ENCODE assay signal across 18 cellular contexts in genomic region chr3:46952813-46953212, GRCh38. TPM values are rescaled to one million over a fixed set of nuclear protein-coding genes. Genes with fewer than 3 reads are reported as not detected.
DNase-seq lines count a peak whose midpoint lies in the region; ATAC-seq, FAIRE-seq and TF ChIP-seq lines count a peak whose summit lies in the region.
"Had no signal": no experiment of that assay in that cellular context is flagged by ENCODE, and none has a peak within 500 bp of the region (broad histone marks: within the 10 kb centered on the region; RNA-seq: fewer than 3 reads in every experiment).

No MANE protein-coding gene starts in this region.

- H3K4me1 ChIP-seq in trophoblast cell (ENCODE audit: control insufficient read depth in 1 of 2, insufficient read depth in 2 of 2, low read length in 2 of 2): peaks cover 34 to 35% of the 10 kb centered on the region in 2 experiments
- peaks cover 41 to 69% (median 50%) of the 10 kb centered on the region in 3 donors for H3K4me1 ChIP-seq in pancreas

- TF ChIP-seq POLR2A in GM12892 (IDR thresholded peaks at IDR 0.05; ENCODE audit: low read depth, low read length): no peak

- H3K9me3 Mint-ChIP-seq in activated T-cell treated with anti-CD3 and anti-CD28 coated beads, Interleukin-2, amount 50 U/mL, for 24 hours: no peaks in the 10 kb centered on the region
- H3K9me3 Mint-ChIP-seq in activated T-helper 2 cell treated with anti-CD3 and anti-CD28 coated beads, Interferon-gamma antibody, Interleukin-2, Interleukin-4, amounts not matched to agents 10 μg/mL and 5 μg/mL and 100 μg/mL, durations not matched to agents 14 hours and 24 hours and 36 hours: no peaks in the 10 kb centered on the region
- H3K9me3 Mint-ChIP-seq: nephron progenitor cell had no signal

- H2BK120ac ChIP-seq in trophoblast cell (ENCODE audit: insufficient read depth, low read length, poor library complexity): no peak overlapping the region

- H3K27ac ChIP-seq in trophoblast cell (ENCODE audit: low read depth, low read length) (no peak overlapping the region), pancreas (no peak overlapping the region)
- H3K27ac ChIP-seq: GM23248, sigmoid colon had no signal

- no peak overlapping the region for H3K4me2 ChIP-seq in trophoblast cell (ENCODE audit: low read length)

- no peak overlapping the region for H3K14ac ChIP-seq in trophoblast cell (ENCODE audit: low read length)

- no peak overlapping the region for H3K18ac ChIP-seq in trophoblast cell (ENCODE audit: low read length)

- peak overlapping the region; percentile 71 for H3K4ac ChIP-seq in trophoblast cell (ENCODE audit: low read depth, low read length)

- H2BK5ac ChIP-seq in trophoblast cell (ENCODE audit: low read depth, low read length, poor library complexity): no peak overlapping the region

- peaks cover 89% of the 10 kb centered on the region for H3K4me1 Mint-ChIP-seq in activated T-cell treated with anti-CD3 and anti-CD28 coated beads, Interleukin-2, amount 50 U/mL, for 24 hours (ENCODE audit: low read depth)
- peaks cover 80% of the 10 kb centered on the region for H3K4me1 Mint-ChIP-seq in activated T-helper 2 cell treated with anti-CD3 and anti-CD28 coated beads, Interferon-gamma antibody, Interleukin-2, Interleukin-4, amounts not matched to agents 10 μg/mL and 5 μg/mL and 100 μg/mL, durations not matched to agents 14 hours and 24 hours and 36 hours (ENCODE audit: low read depth)

- no peak overlapping the region for H4K8ac ChIP-seq in trophoblast cell (ENCODE audit: low read depth, low read length)

- H3K9ac ChIP-seq in trophoblast cell (ENCODE audit: low read length): no peak overlapping the region
- H3K9ac ChIP-seq: GM23248 had no signal

- no peak overlapping the region for H2AFZ ChIP-seq in trophoblast cell (ENCODE audit: insufficient read depth, low read length, poor library complexity)
- H2AFZ ChIP-seq: GM23248 had no signal

- WGBS in trophoblast cell (ENCODE audit: extremely low coverage, insufficient coverage, insufficient read length): no CpG with 5 or more reads among the region's 2 CpGs
- 93 to 95% methylated on average over 2 of the region's 2 CpGs for WGBS in pancreas, 2 donors

- H3K79me1 ChIP-seq in trophoblast cell (ENCODE audit: low read length): no peaks in the 10 kb centered on the region

- FAIRE-seq in GM12892 (lab: Jason Lieb, UNC) (peak; percentile 40), pancreas (lab: Jason Lieb, UNC) (no peak)
- FAIRE-seq: D721Med, TTC549 had no signal

- DNase-seq in activated T-cell treated with anti-CD3 and anti-CD28 coated beads, Interleukin-2, amount 50 U/mL, for 24 hours: no peak
- no peak for DNase-seq in activated T-cell treated with anti-CD3 and anti-CD28 coated beads for 4 hours
- no peak for DNase-seq in GM12892 (ENCODE audit: insufficient read length)
- DNase-seq in activated T-helper 2 cell treated with anti-CD3 and anti-CD28 coated beads, Interferon-gamma antibody, Interleukin-2, Interleukin-4, amounts not matched to agents 10 μg/mL and 5 μg/mL and 100 μg/mL, durations not matched to agents 14 hours and 24 hours and 36 hours (ENCODE audit: low spot score): no peak
- no peak for DNase-seq in trophoblast cell
- no peak for DNase-seq in pancreas
- DNase-seq in NCI-H1694 treated with DMSO at 0.1 percent for 48 hours (lab: John Stamatoyannopoulos, UW): no peak
- DNase-seq: cortex of kidney; GM23248; hippocampal formation; NCI-H1105; NCI-H226; nephron progenitor cell; sigmoid colon; stimulated activated CD4-positive, alpha-beta T cell treated with anti-CD3 and anti-CD28 coated beads, Interleukin-4, amount 100 ng/mL, for 4 hours had no signal

- no peak overlapping the region for H3K23ac ChIP-seq in trophoblast cell (ENCODE audit: low read length)

- H3K4me3 ChIP-seq in trophoblast cell (ENCODE audit: low read depth, low read length) (no peak overlapping the region), pancreas (no peak overlapping the region)
- H3K4me3 ChIP-seq: GM23248, sigmoid colon had no signal

- peaks cover 20% of the 10 kb centered on the region for H3K79me2 ChIP-seq in trophoblast cell (ENCODE audit: control insufficient read depth, insufficient read depth, low read length, poor library complexity)

- H3K4me3 Mint-ChIP-seq in activated T-cell treated with anti-CD3 and anti-CD28 coated beads, Interleukin-2, amount 50 U/mL, for 24 hours: no peak overlapping the region
- H3K4me3 Mint-ChIP-seq in activated T-helper 2 cell treated with anti-CD3 and anti-CD28 coated beads, Interferon-gamma antibody, Interleukin-2, Interleukin-4, amounts not matched to agents 10 μg/mL and 5 μg/mL and 100 μg/mL, durations not matched to agents 14 hours and 24 hours and 36 hours (ENCODE audit: low read depth): peak overlapping the region; percentile 20
- H3K4me3 Mint-ChIP-seq: nephron progenitor cell had no signal

- H3K36me3 ChIP-seq in trophoblast cell (ENCODE audit: control insufficient read depth in 1 of 2, insufficient read depth in 2 of 2, low read length in 2 of 2) (no peaks in the 10 kb centered on the region), pancreas (no peaks in the 10 kb centered on the region)

- no peak overlapping the region for H4K91ac ChIP-seq in trophoblast cell (ENCODE audit: low read depth, low read length)

- ATAC-seq in pancreas (no peak), GM21529 (IDR thresholded peaks at IDR 0.05; ENCODE audit: unreplicated experiment) (no peak)

- H3K36me3 Mint-ChIP-seq in activated T-cell treated with anti-CD3 and anti-CD28 coated beads, Interleukin-2, amount 50 U/mL, for 24 hours (ENCODE audit: low read depth): peaks cover 47% of the 10 kb centered on the region
- H3K36me3 Mint-ChIP-seq in activated T-helper 2 cell treated with anti-CD3 and anti-CD28 coated beads, Interferon-gamma antibody, Interleukin-2, Interleukin-4, amounts not matched to agents 10 μg/mL and 5 μg/mL and 100 μg/mL, durations not matched to agents 14 hours and 24 hours and 36 hours (ENCODE audit: low read depth): peaks cover 25% of the 10 kb centered on the region

- TF ChIP-seq CTCF in pancreas (IDR thresholded peaks at IDR 0.05): no peak

- H4K12ac ChIP-seq in trophoblast cell (ENCODE audit: low read depth, low read length): no peak overlapping the region

- no peaks in the 10 kb centered on the region for H3K27me3 ChIP-seq in trophoblast cell (ENCODE audit: insufficient read depth, low read length)
- H3K27me3 ChIP-seq in pancreas: no peaks in the 10 kb centered on the region
- H3K27me3 ChIP-seq: sigmoid colon had no signal

- peak overlapping the region; percentile 91 for H3K27ac Mint-ChIP-seq in activated T-cell treated with anti-CD3 and anti-CD28 coated beads, Interleukin-2, amount 50 U/mL, for 24 hours
- peak overlapping the region; percentile 95 for H3K27ac Mint-ChIP-seq in activated T-helper 2 cell treated with anti-CD3 and anti-CD28 coated beads, Interferon-gamma antibody, Interleukin-2, Interleukin-4, amounts not matched to agents 10 μg/mL and 5 μg/mL and 100 μg/mL, durations not matched to agents 14 hours and 24 hours and 36 hours
- H3K27ac Mint-ChIP-seq: nephron progenitor cell had no signal

- H2AK5ac ChIP-seq in trophoblast cell (ENCODE audit: low read length): no peak overlapping the region

- no peaks in the 10 kb centered on the region for H3K27me3 Mint-ChIP-seq in activated T-cell treated with anti-CD3 and anti-CD28 coated beads, Interleukin-2, amount 50 U/mL, for 24 hours
- no peaks in the 10 kb centered on the region for H3K27me3 Mint-ChIP-seq in activated T-helper 2 cell treated with anti-CD3 and anti-CD28 coated beads, Interferon-gamma antibody, Interleukin-2, Interleukin-4, amounts not matched to agents 10 μg/mL and 5 μg/mL and 100 μg/mL, durations not matched to agents 14 hours and 24 hours and 36 hours (ENCODE audit: low read depth)

- intact Hi-C loops in activated T-helper 2 cell treated with anti-CD3 and anti-CD28 coated beads, Interferon-gamma antibody, Interleukin-2, Interleukin-4, amounts not matched to agents 10 μg/mL and 5 μg/mL and 100 μg/mL, durations not matched to agents 14 hours and 24 hours and 36 hours (cut with micrococcal nuclease): loop anchor here (1.0 to 5.0 kb wide), 2 partner anchors 8 to 36 kb away; no protein-coding TSS in a partner anchor
- intact Hi-C loops in pancreas (cut with DNase I): no loop called here

- H2BK12ac ChIP-seq in trophoblast cell (ENCODE audit: low read length): no peak overlapping the region

- H3K9me3 ChIP-seq in trophoblast cell (ENCODE audit: insufficient read depth, low read depth, low read length): no peaks in the 10 kb centered on the region
- H3K9me3 ChIP-seq in pancreas: no peaks in the 10 kb centered on the region
- H3K9me3 ChIP-seq: sigmoid colon had no signal

RNA-seq across cellular contexts. Expression of gene CCDC12, which starts 23.7 kb away (rescaled TPM):
- 48.6 TPM for polyA plus RNA-seq in GM12892 (2012; ENCODE audit: missing spikeins)
- 65.3 and 69.2 TPM in 2 replicates for total RNA-seq in activated T-helper 2 cell treated with anti-CD3 and anti-CD28 coated beads, Interferon-gamma antibody, Interleukin-2, Interleukin-4, amounts not matched to agents 10 μg/mL and 5 μg/mL and 100 μg/mL, durations not matched to agents 14 hours and 24 hours and 36 hours
- polyA plus RNA-seq in trophoblast cell (2013): 47.9 and 48.1 TPM in 2 replicates
- 10 to 100 TPM; 20.7 to 30.4 (median 22.4) TPM for total RNA-seq in pancreas
- 10 to 100 TPM; 64.9 to 82.8 TPM for polyA plus RNA-seq in pancreas

RNA-seq across cellular contexts. Expression of gene NBEAL2, which starts 26.7 kb away (rescaled TPM):
- polyA plus RNA-seq in GM12892 (2012; ENCODE audit: missing spikeins): 79.6 TPM
- 120 and 129 TPM in 2 replicates for total RNA-seq in activated T-helper 2 cell treated with anti-CD3 and anti-CD28 coated beads, Interferon-gamma antibody, Interleukin-2, Interleukin-4, amounts not matched to agents 10 μg/mL and 5 μg/mL and 100 μg/mL, durations not matched to agents 14 hours and 24 hours and 36 hours
- 18.1 and 18.9 TPM in 2 replicates for polyA plus RNA-seq in trophoblast cell (2013)
- total RNA-seq in pancreas: 10 to 100 TPM; 30.6 to 67.4 (median 37.1) TPM
- polyA plus RNA-seq in pancreas: 100 to 1,000 TPM; 231 to 265 TPM
